Comparison of ENCODE assay signal across 8 cellular contexts in the genomic region with DNA sequence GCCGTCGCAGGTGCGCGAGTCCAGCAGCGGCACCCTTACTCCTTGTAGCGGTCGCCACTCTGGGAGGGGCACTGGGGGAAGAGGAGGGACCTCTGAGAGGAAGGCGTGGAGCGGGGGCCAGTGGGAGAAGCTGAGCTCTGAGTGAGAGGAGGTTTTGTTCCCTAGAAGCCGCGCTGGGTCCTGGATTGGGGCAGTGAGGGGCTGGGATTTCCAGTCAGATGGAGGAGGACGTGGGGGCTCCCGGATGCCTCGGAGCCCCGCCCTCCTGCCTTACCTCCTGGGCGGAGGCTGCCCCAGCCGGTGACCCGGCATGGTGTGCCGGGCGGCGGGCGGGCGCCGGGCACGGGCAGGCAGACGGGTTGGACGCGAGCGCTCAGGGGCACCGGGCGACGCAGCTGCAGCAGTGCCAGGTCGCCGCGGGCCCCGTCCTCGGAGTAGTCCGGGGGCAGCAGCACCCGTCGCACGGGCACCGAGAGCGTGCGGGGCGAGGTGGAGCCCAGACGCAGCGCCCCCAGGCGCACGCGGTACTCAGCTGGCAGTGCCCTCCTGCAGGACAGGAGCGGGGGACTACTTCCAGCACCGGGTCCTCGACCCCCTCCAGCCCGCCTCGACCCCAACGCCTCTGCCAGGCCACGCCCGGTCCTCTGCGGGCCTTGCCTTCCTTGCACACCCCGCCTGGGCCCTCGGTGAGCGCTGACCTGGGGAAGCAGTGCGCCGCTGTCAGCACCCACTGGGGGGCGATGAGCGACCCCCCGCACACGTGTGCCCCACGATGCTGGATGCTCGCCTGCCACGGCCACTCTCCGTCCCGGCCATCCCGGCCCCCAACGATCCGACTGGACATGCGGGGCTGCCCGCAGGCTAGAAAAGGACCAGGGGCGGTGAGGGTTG. TPM values are rescaled to one million over a fixed set of nuclear protein-coding genes. Genes with fewer than 3 reads are reported as not detected.
DNase-seq lines count a peak whose midpoint lies in the region; ATAC-seq and TF ChIP-seq lines count a peak whose summit lies in the region.

No MANE protein-coding gene starts in this region.

- TF ChIP-seq CTCF in HFFc6 (IDR thresholded peaks at IDR 0.05) (peak; percentile 35), BE2C (IDR thresholded peaks at IDR 0.05; ENCODE audit: low read depth, low read length) (no peak)

- no peaks in the 10 kb centered on the region for H3K4me1 Mint-ChIP-seq in HFFc6 (ENCODE audit: low read depth)

- no peaks in the 10 kb centered on the region for H3K9me3 Mint-ChIP-seq in HFFc6

- DNase-seq in HFFc6 (no peak), left cardiac atrium (peak; percentile 22), BE2C (no peak), ACHN (no peak)
- peak; percentile 51 for DNase-seq in activated CD8-positive, alpha-beta memory T cell treated with anti-CD3 and anti-CD28 coated beads, Interleukin-2, amount 50 U/mL, for 4 hours
- DNase-seq in stimulated activated CD8-positive, alpha-beta memory T cell treated with anti-CD3 and anti-CD28 coated beads, Interleukin-15, amount 100 ng/mL, for 24 hours (ENCODE audit: low read depth): peak; percentile 31
- no peak for DNase-seq in effector CD4-positive, alpha-beta T cell

- H3K36me3 ChIP-seq in BE2C: no peaks in the 10 kb centered on the region

- H3K36me3 Mint-ChIP-seq in HFFc6 (ENCODE audit: low read depth): no peaks in the 10 kb centered on the region

- H3K27me3 ChIP-seq in BE2C: peaks cover 23% of the 10 kb centered on the region

- H3K4me1 ChIP-seq in BE2C: no peaks in the 10 kb centered on the region

- H3K9me3 ChIP-seq in BE2C: no peaks in the 10 kb centered on the region

- in situ Hi-C loops in ACHN (cut with HindIII; ENCODE audit: low pct_ligation_motif_present, low pct_unique_long_range_greater_than_20kb, low sequenced_read_pairs): no loop called here

- ATAC-seq in left cardiac atrium: peak; percentile 33 to 43
- no peak for ATAC-seq in HG03108 (IDR thresholded peaks at IDR 0.05; ENCODE audit: unreplicated experiment)

- peaks cover 33% of the 10 kb centered on the region for H3K27me3 Mint-ChIP-seq in HFFc6 (ENCODE audit: insufficient read depth)

- intact Hi-C loops in left cardiac atrium (cut with DNase I): no loop called here

- H3K4me3 Mint-ChIP-seq in HFFc6: no peak overlapping the region

- no peak overlapping the region for H3K4me3 ChIP-seq in BE2C (ENCODE audit: low read depth, low read length)

- H3K27ac Mint-ChIP-seq in HFFc6: no peak overlapping the region

RNA-seq across cellular contexts. Expression of a gene that starts 2.0 kb away (rescaled TPM):
- total RNA-seq in HFFc6 (2021; fragmentation: NEBNext Ultra II Directional; extraction: Animal tissue kit (Norgen Biotek cat#: 25700)): not detected
- total RNA-seq in left cardiac atrium: not detected
- not detected for polyA plus RNA-seq in BE2C (2012; ENCODE audit: insufficient read depth, insufficient read length, low read depth)

RNA-seq across cellular contexts. Expression of a gene that starts 8.3 kb away (rescaled TPM):
- total RNA-seq in HFFc6 (2021; fragmentation: NEBNext Ultra II Directional; extraction: Animal tissue kit (Norgen Biotek cat#: 25700)): 100 to 1,000 TPM; 329 to 403 (median 352) TPM
- total RNA-seq in left cardiac atrium: 100 to 1,000 TPM; 262 to 270 TPM
- polyA plus RNA-seq in BE2C (2012; ENCODE audit: insufficient read depth, insufficient read length, low read depth): 2,443 TPM

RNA-seq across cellular contexts. Expression of a gene that starts 12.9 kb away (rescaled TPM):
- total RNA-seq in HFFc6 (2021; fragmentation: NEBNext Ultra II Directional; extraction: Animal tissue kit (Norgen Biotek cat#: 25700)): not detected
- not detected for total RNA-seq in left cardiac atrium
- polyA plus RNA-seq in BE2C (2012; ENCODE audit: insufficient read depth, insufficient read length, low read depth): not detected

RNA-seq across cellular contexts. Expression of a gene that starts 31.7 kb away (rescaled TPM):
- total RNA-seq in HFFc6 (2021; fragmentation: NEBNext Ultra II Directional; extraction: Animal tissue kit (Norgen Biotek cat#: 25700)): not detected
- not detected for total RNA-seq in left cardiac atrium
- not detected for polyA plus RNA-seq in BE2C (2012; ENCODE audit: insufficient read depth, insufficient read length, low read depth)

RNA-seq across cellular contexts. Expression of a gene that starts 32.9 kb away (rescaled TPM):
- total RNA-seq in HFFc6 (2021; fragmentation: NEBNext Ultra II Directional; extraction: Animal tissue kit (Norgen Biotek cat#: 25700)): 100 to 1,000 TPM; 223 to 317 (median 269) TPM
- total RNA-seq in left cardiac atrium: 100 to 1,000 TPM; 266 to 321 TPM
- 1,075 TPM for polyA plus RNA-seq in BE2C (2012; ENCODE audit: insufficient read depth, insufficient read length, low read depth)

Comparison
In these comparisons a context has a peak if more than half of its experiments do, and no peak if none do; other contexts are left out.
1. DNase-seq: peak in activated CD8-positive, alpha-beta memory T cell treated with anti-CD3 and anti-CD28 coated beads, Interleukin-2, amount 50 U/mL, for 4 hours (single experiment), left cardiac atrium (single experiment) and stimulated activated CD8-positive, alpha-beta memory T cell treated with anti-CD3 and anti-CD28 coated beads, Interleukin-15, amount 100 ng/mL, for 24 hours (single experiment); none in HFFc6 (single experiment), BE2C (single experiment), ACHN (single experiment) and effector CD4-positive, alpha-beta T cell (single experiment).